ENCODE assay signal across 8 cellular contexts in the genomic region with DNA sequence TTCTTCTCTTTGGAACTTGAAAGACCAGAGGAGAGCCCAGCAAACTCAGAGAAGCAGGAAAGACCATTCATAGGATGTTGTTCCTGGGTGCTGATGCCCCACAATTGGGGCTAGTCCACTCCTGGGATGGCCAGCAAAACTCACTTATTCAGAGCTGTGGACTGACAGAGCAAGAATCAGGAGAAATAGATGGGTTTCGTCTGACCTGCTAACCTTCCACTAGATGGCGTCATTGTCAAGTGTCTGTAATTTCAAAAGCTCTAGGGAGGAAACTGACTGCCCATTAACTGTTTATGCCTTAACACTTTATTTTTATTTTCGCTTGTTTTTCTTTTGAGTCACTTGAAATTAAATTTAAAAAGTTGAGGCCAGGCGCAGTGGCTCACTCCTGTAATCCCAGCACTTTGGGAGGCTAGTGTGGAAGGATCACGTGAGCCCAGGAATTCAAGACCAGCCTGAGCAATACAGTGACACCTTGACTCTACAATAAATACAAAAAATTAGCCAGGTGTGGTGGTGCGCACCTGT. TPM values are rescaled to one million over a fixed set of nuclear protein-coding genes. Genes with fewer than 3 reads are reported as not detected.
A peak's percentile ranks its signal among the peaks of the same experiment; 100 is the strongest.
DNase-seq lines count a peak whose midpoint lies in the region; FAIRE-seq and TF ChIP-seq lines count a peak whose summit lies in the region.

No MANE protein-coding gene starts in this region.

- TF ChIP-seq POLR2A in stomach (IDR thresholded peaks at IDR 0.05): no peak

- in situ Hi-C loops in ACHN (cut with HindIII; ENCODE audit: low pct_ligation_motif_present, low pct_unique_long_range_greater_than_20kb, low sequenced_read_pairs): no loop called here

- H3K36me3 ChIP-seq in GM06990 (ENCODE audit: control insufficient read depth, insufficient read depth, low read length): no peaks in the 10 kb centered on the region
- H3K36me3 ChIP-seq in bronchial epithelial cell (ENCODE audit: control insufficient read depth, insufficient read depth, low read length): no peaks in the 10 kb centered on the region
- H3K36me3 ChIP-seq in kidney epithelial cell (ENCODE audit: control insufficient read depth, insufficient read depth, low read length): no peaks in the 10 kb centered on the region
- no peaks in the 10 kb centered on the region for H3K36me3 ChIP-seq in stomach

- intact Hi-C loops in stomach (cut with DNase I; ENCODE audit: low total_unique reads): loop anchor here (5.0 kb wide), 1 partner anchor 67 kb away; no protein-coding TSS in a partner anchor

- 26 to 35% (median 30%) methylated on average over 6 of the region's 6 CpGs for WGBS in stomach, 5 donors

- TF ChIP-seq EP300 in stomach (IDR thresholded peaks at IDR 0.05): no peak

- no peaks in the 10 kb centered on the region for H3K9me3 ChIP-seq in stomach

- TF ChIP-seq CTCF in GM06990 (IDR thresholded peaks at IDR 0.05; ENCODE audit: insufficient read depth, low read length, poor library complexity, severe bottlenecking): peak; percentile 67
- peak; percentile 76 for TF ChIP-seq CTCF in bronchial epithelial cell (IDR thresholded peaks at IDR 0.05; ENCODE audit: insufficient read depth, low read length, severe bottlenecking)
- TF ChIP-seq CTCF in kidney epithelial cell (IDR thresholded peaks at IDR 0.05; ENCODE audit: insufficient read depth, low read length, poor library complexity, severe bottlenecking): peak; percentile 68
- peak in 5 of 7 experiments; percentile 38 to 77 (median 66) for TF ChIP-seq CTCF in stomach (IDR thresholded peaks at IDR 0.05)

- H3K4me3 ChIP-seq in GM06990 (replicated peaks; ENCODE audit: low read depth, low read length): no peak overlapping the region
- H3K4me3 ChIP-seq in bronchial epithelial cell (ENCODE audit: low read depth, low read length): no peak overlapping the region
- no peak overlapping the region for H3K4me3 ChIP-seq in kidney epithelial cell (ENCODE audit: low read depth, low read length)
- H3K4me3 ChIP-seq in stomach: no peak overlapping the region

- DNase-seq in ACHN: peak; percentile 78
- DNase-seq in GM06990 (ENCODE audit: extremely low read depth, insufficient read length): no peak
- DNase-seq in NAMALWA (ENCODE audit: low spot score): peak; percentile 88
- DNase-seq in RCC 7860 (ENCODE audit: low spot score): peak; percentile 72
- DNase-seq in bronchial epithelial cell (ENCODE audit: low read depth): peak; percentile 61
- no peak for DNase-seq in kidney epithelial cell (ENCODE audit: low read depth)
- no peak for DNase-seq in stomach
- no peak for DNase-seq in NK-92 (lab: John Stamatoyannopoulos, UW; ENCODE audit: unreplicated experiment)

- no peaks in the 10 kb centered on the region for H3K27me3 ChIP-seq in GM06990 (replicated peaks; ENCODE audit: control insufficient read depth, insufficient read depth, low read length)
- no peaks in the 10 kb centered on the region for H3K27me3 ChIP-seq in bronchial epithelial cell (ENCODE audit: control insufficient read depth, insufficient read depth, low read length)
- no peaks in the 10 kb centered on the region for H3K27me3 ChIP-seq in kidney epithelial cell (ENCODE audit: control insufficient read depth, insufficient read depth, low read length)
- H3K27me3 ChIP-seq in stomach: no peaks in the 10 kb centered on the region

- no peak for FAIRE-seq in RCC 7860 (lab: Jason Lieb, UNC)
- FAIRE-seq in bronchial epithelial cell (lab: Jason Lieb, UNC): no peak

- H3K4me1 ChIP-seq in stomach: peaks cover 0 to 14% (median 5%) of the 10 kb centered on the region in 4 donors

- H3K27ac ChIP-seq in stomach: no peak overlapping the region

RNA-seq across cellular contexts. Expression of gene MILR1, which starts 28.7 kb away (rescaled TPM):
- total RNA-seq in bronchial epithelial cell: 0.79 TPM in 1 of 2 replicates, not detected in the other
- not detected in 2 replicates for total RNA-seq in kidney epithelial cell
- total RNA-seq in stomach: 1 to 10 TPM in 2 of 5 donors, not detected in 3; 1.8 to 4.2 TPM
- 1 to 10 TPM; 1.4 to 3.4 (median 2.7) TPM for polyA plus RNA-seq in stomach

RNA-seq across cellular contexts. Expression of gene PECAM1, which starts 29.5 kb away (rescaled TPM):
- total RNA-seq in bronchial epithelial cell (under 0.01 TPM in 1 of 2 replicates, not detected in the other), kidney epithelial cell (1.1 and 1.4 TPM in 2 replicates), stomach (10 to 100 TPM; 26.8 to 87.5 (median 50.7) TPM)
- 10 to 100 TPM in 1 of 3 donors, 1 to 10 TPM in 2; 5.5 to 13.4 (median 7.5) TPM for polyA plus RNA-seq in stomach

Comparison
In these comparisons a context has a peak if more than half of its experiments do, and no peak if none do; other contexts are left out.
1. DNase-seq: peak in ACHN (single experiment), NAMALWA (single experiment), RCC 7860 (single experiment) and bronchial epithelial cell (single experiment); none in GM06990 (single experiment), kidney epithelial cell (single experiment), stomach (single experiment) and NK-92 (single experiment).
2. RNA of gene PECAM1, which starts 29.5 kb away (total RNA-seq): 26.8 to 87.5 TPM in stomach; 1.1 to 1.4 TPM in kidney epithelial cell and under 0.01 TPM in bronchial epithelial cell; every median in the first group is over 10 times any median in the second.
3. Peak in every context shown above with its lines, with median percentiles within 50 percentile points of each other: CTCF ChIP-seq.